ENCODE assay signal across 9 cellular contexts in genomic region chr7:15007507-15007906, GRCh38.
A peak's percentile ranks its signal among the peaks of the same experiment; 100 is the strongest.
DNase-seq lines count a peak whose midpoint lies in the region; ATAC-seq and TF ChIP-seq lines count a peak whose summit lies in the region.
"Had no signal": no experiment of that assay in that cellular context is flagged by ENCODE, and none has a peak within 500 bp of the region (broad histone marks: within the 10 kb centered on the region; RNA-seq: fewer than 3 reads in every experiment).

No MANE protein-coding gene starts in this region.

- peak; percentile 7 for DNase-seq in G401 (ENCODE audit: low spot score)
- no peak for DNase-seq in astrocyte of the spinal cord (ENCODE audit: low read depth, low spot score)
- peak; percentile 8 to 14 for DNase-seq in lung microvascular endothelial cell (ENCODE audit: low read depth in 2 of 2)
- no peak for DNase-seq in activated effector memory CD4-positive, alpha-beta T cell treated with anti-CD3 and anti-CD28 coated beads, Interleukin-2, amount 50 U/mL, for 16 hours
- no peak for DNase-seq in effector CD4-positive, alpha-beta T cell
- DNase-seq in medulla oblongata (ENCODE audit: extremely low spot score) = no peak
- DNase-seq: Peyer's patch had no signal

- ATAC-seq in HG02973 (IDR thresholded peaks at IDR 0.05; ENCODE audit: unreplicated experiment) = no peak

- TF ChIP-seq CTCF in LNCAP (IDR thresholded peaks at IDR 0.05) (peak; percentile 45), astrocyte of the spinal cord (IDR thresholded peaks at IDR 0.05; ENCODE audit: low read depth, low read length) (peak; percentile 41)

- in situ Hi-C loops in G401 (cut with HindIII; ENCODE audit: low sequenced_read_pairs) (no loop called here), astrocyte of the spinal cord (cut with HindIII; ENCODE audit: low sequenced_read_pairs) (no loop called here)

- no peak overlapping the region for H3K4me3 ChIP-seq in astrocyte of the spinal cord (ENCODE audit: low read depth, low read length)
- H3K4me3 ChIP-seq: Peyer's patch had no signal

Comparison
In these comparisons a context has a peak if more than half of its experiments do, and no peak if none do; other contexts are left out.
1. DNase-seq: peak in G401 (single experiment) and lung microvascular endothelial cell (2 of 2); none in astrocyte of the spinal cord (single experiment), activated effector memory CD4-positive, alpha-beta T cell treated with anti-CD3 and anti-CD28 coated beads, Interleukin-2, amount 50 U/mL, for 16 hours (single experiment), effector CD4-positive, alpha-beta T cell (single experiment) and medulla oblongata (single experiment).